ENCODE assay signal across 16 cellular contexts in the genomic region with DNA sequence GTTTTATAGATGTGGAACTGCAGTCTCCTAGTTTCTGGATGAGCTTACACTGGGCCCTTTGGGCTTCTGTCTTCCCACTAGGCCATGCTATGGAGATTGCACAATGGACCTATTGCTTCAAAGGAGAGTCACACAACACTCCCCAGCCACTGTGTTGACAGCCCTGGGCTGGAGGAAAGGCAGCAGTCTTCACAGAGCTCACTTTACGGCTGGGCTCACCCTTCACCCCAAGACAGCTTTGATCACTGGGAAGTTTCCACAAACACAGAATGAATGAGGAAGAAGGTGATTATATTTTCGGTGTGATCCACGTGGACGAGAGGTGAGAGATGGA.
DNase-seq lines count a peak whose midpoint lies in the region; FAIRE-seq and TF ChIP-seq lines count a peak whose summit lies in the region.
"Had no signal": no experiment of that assay in that cellular context is flagged by ENCODE, and none has a peak within 500 bp of the region (broad histone marks: within the 10 kb centered on the region; RNA-seq: fewer than 3 reads in every experiment).

No MANE protein-coding gene starts in this region.

- CTCF ChIA-PET in activated CD4-positive, alpha-beta memory T cell treated with anti-CD3 and anti-CD28 coated beads for 36 hours (lab: Charles Lee) = interaction anchor here (0.8 to 1.1 kb wide), 3 partner anchors 28 to 160 kb away, joined by 3 read pairs; no protein-coding TSS in a partner anchor
- CTCF ChIA-PET in activated CD4-positive, alpha-beta memory T cell treated with anti-CD3 and anti-CD28 coated beads, Interleukin-2, amount 10 ng/mL, durations not matched to agents 7 days and 5 days (lab: Charles Lee) = no interaction called here

- H3K27me3 Mint-ChIP-seq in activated CD4-positive, alpha-beta memory T cell treated with anti-CD3 and anti-CD28 coated beads for 36 hours = no peaks in the 10 kb centered on the region
- H3K27me3 Mint-ChIP-seq in activated CD4-positive, alpha-beta memory T cell treated with anti-CD3 and anti-CD28 coated beads, Interleukin-2, amount 10 ng/mL, durations not matched to agents 7 days and 5 days = no peaks in the 10 kb centered on the region

- no peaks in the 10 kb centered on the region for H3K4me1 ChIP-seq in smooth muscle cell (ENCODE audit: low read depth)
- H3K4me1 ChIP-seq: adrenal gland, HAP-1 had no signal

- TF ChIP-seq CTCF in smooth muscle cell (IDR thresholded peaks at IDR 0.05; ENCODE audit: borderline replicate concordance, insufficient read depth, poor library complexity, severe bottlenecking) = no peak

- H3K4me1 Mint-ChIP-seq in activated CD4-positive, alpha-beta memory T cell treated with anti-CD3 and anti-CD28 coated beads for 36 hours (ENCODE audit: low read depth) = peaks cover 64% of the 10 kb centered on the region
- peaks cover 20% of the 10 kb centered on the region for H3K4me1 Mint-ChIP-seq in activated CD4-positive, alpha-beta memory T cell treated with anti-CD3 and anti-CD28 coated beads, Interleukin-2, amount 10 ng/mL, durations not matched to agents 7 days and 5 days

- H3K79me2 ChIP-seq in smooth muscle cell (ENCODE audit: low read depth) = no peaks in the 10 kb centered on the region

- 44% methylated on average over 4 of the region's 4 CpGs for WGBS in smooth muscle cell (ENCODE audit: low lambda C conversion rate)

- peak overlapping the region; percentile 71 for H3K27ac Mint-ChIP-seq in activated CD4-positive, alpha-beta memory T cell treated with anti-CD3 and anti-CD28 coated beads for 36 hours
- no peak overlapping the region for H3K27ac Mint-ChIP-seq in activated CD4-positive, alpha-beta memory T cell treated with anti-CD3 and anti-CD28 coated beads, Interleukin-2, amount 10 ng/mL, durations not matched to agents 7 days and 5 days
- H3K27ac Mint-ChIP-seq: WTC11 had no signal

- FAIRE-seq in frontal cortex (lab: Jason Lieb, UNC) = no peak
- FAIRE-seq: GM12891 had no signal

- H3K4me3 Mint-ChIP-seq in activated CD4-positive, alpha-beta memory T cell treated with anti-CD3 and anti-CD28 coated beads for 36 hours = peak overlapping the region; percentile 31
- no peak overlapping the region for H3K4me3 Mint-ChIP-seq in activated CD4-positive, alpha-beta memory T cell treated with anti-CD3 and anti-CD28 coated beads, Interleukin-2, amount 10 ng/mL, durations not matched to agents 7 days and 5 days
- H3K4me3 Mint-ChIP-seq: WTC11 had no signal

- no peaks in the 10 kb centered on the region for H4K20me1 ChIP-seq in smooth muscle cell (ENCODE audit: low read depth)

- no peak overlapping the region for H2AFZ ChIP-seq in smooth muscle cell (ENCODE audit: low read depth)

- POLR2A ChIA-PET in activated CD4-positive, alpha-beta memory T cell treated with anti-CD3 and anti-CD28 coated beads for 36 hours (lab: Charles Lee) = interaction anchor here (1.4 kb wide), 1 partner anchor 9 kb away, joined by 3 read pairs; no protein-coding TSS in a partner anchor
- POLR2A ChIA-PET in activated CD4-positive, alpha-beta memory T cell treated with anti-CD3 and anti-CD28 coated beads, Interleukin-2, amount 10 ng/mL, durations not matched to agents 7 days and 5 days (lab: Charles Lee) = no interaction called here

- peaks cover 1% of the 10 kb centered on the region for H3K9me3 ChIP-seq in smooth muscle cell (replicated peaks; ENCODE audit: low read depth)
- H3K9me3 ChIP-seq: adrenal gland, HAP-1 had no signal

- H3K9ac ChIP-seq in smooth muscle cell (ENCODE audit: low read depth) = no peak overlapping the region

- H3K4me3 ChIP-seq in smooth muscle cell = no peak overlapping the region
- H3K4me3 ChIP-seq: adrenal gland, HAP-1 had no signal

- no peaks in the 10 kb centered on the region for H3K36me3 ChIP-seq in smooth muscle cell (ENCODE audit: low read depth)
- H3K36me3 ChIP-seq: adrenal gland, HAP-1 had no signal

- peak overlapping the region; percentile 33 for H3K4me2 ChIP-seq in smooth muscle cell

- peak; percentile 33 for DNase-seq in activated CD4-positive, alpha-beta memory T cell treated with anti-CD3 and anti-CD28 coated beads for 36 hours
- no peak for DNase-seq in activated CD4-positive, alpha-beta memory T cell treated with anti-CD3 and anti-CD28 coated beads, Interleukin-2, amount 10 ng/mL, durations not matched to agents 7 days and 5 days
- DNase-seq in NOMO-1 treated with DMSO at 0.1 percent for 48 hours (lab: John Stamatoyannopoulos, UW; ENCODE audit: unreplicated experiment) (peak; percentile 89), smooth muscle cell (lab: John Stamatoyannopoulos, UW; ENCODE audit: unreplicated experiment) (peak; percentile 11), frontal cortex (ENCODE audit: low spot score in 2 of 2) (no peak), NCI-H345 treated with DMSO at 0.1 percent for 48 hours (lab: John Stamatoyannopoulos, UW; ENCODE audit: unreplicated experiment) (no peak), kidney glomerular epithelial cell (lab: John Stamatoyannopoulos, UW) (no peak)
- peak; percentile 7 for DNase-seq in central memory CD4-positive, alpha-beta T cell
- DNase-seq: adrenal gland; Kasumi-1; mesendoderm; SHP77; stimulated activated CD4-positive, alpha-beta T cell treated with anti-CD3 and anti-CD28 coated beads, Interleukin-4, amount 100 ng/mL, for 4 hours had no signal

- peaks cover 5% of the 10 kb centered on the region for H3K36me3 Mint-ChIP-seq in activated CD4-positive, alpha-beta memory T cell treated with anti-CD3 and anti-CD28 coated beads for 36 hours
- no peaks in the 10 kb centered on the region for H3K36me3 Mint-ChIP-seq in activated CD4-positive, alpha-beta memory T cell treated with anti-CD3 and anti-CD28 coated beads, Interleukin-2, amount 10 ng/mL, durations not matched to agents 7 days and 5 days (ENCODE audit: low read depth)

- peak overlapping the region; percentile 39 for H3K27ac ChIP-seq in smooth muscle cell (ENCODE audit: low read depth)
- H3K27ac ChIP-seq: adrenal gland had no signal

- H3F3A ChIP-seq in smooth muscle cell (ENCODE audit: low read depth) = peaks cover 10% of the 10 kb centered on the region

- no peaks in the 10 kb centered on the region for H3K27me3 ChIP-seq in smooth muscle cell (ENCODE audit: low read depth)
- H3K27me3 ChIP-seq: adrenal gland had no signal

- intact Hi-C loops in activated CD4-positive, alpha-beta memory T cell treated with anti-CD3 and anti-CD28 coated beads for 36 hours (cut with micrococcal nuclease) = loop anchor here (2.0 to 5.0 kb wide), 2 partner anchors 40 to 54 kb away; no protein-coding TSS in a partner anchor

- peaks cover 8% of the 10 kb centered on the region for H3K9me3 Mint-ChIP-seq in activated CD4-positive, alpha-beta memory T cell treated with anti-CD3 and anti-CD28 coated beads for 36 hours
- H3K9me3 Mint-ChIP-seq in activated CD4-positive, alpha-beta memory T cell treated with anti-CD3 and anti-CD28 coated beads, Interleukin-2, amount 10 ng/mL, durations not matched to agents 7 days and 5 days = no peaks in the 10 kb centered on the region

Comparison
In these comparisons a context has a peak if more than half of its experiments do, and no peak if none do; other contexts are left out.
1. DNase-seq: peak in activated CD4-positive, alpha-beta memory T cell treated with anti-CD3 and anti-CD28 coated beads for 36 hours (single experiment), NOMO-1 treated with DMSO at 0.1 percent for 48 hours (single experiment), central memory CD4-positive, alpha-beta T cell (single experiment) and smooth muscle cell (single experiment); none in activated CD4-positive, alpha-beta memory T cell treated with anti-CD3 and anti-CD28 coated beads, Interleukin-2, amount 10 ng/mL, durations not matched to agents 7 days and 5 days (single experiment), frontal cortex (0 of 2), NCI-H345 treated with DMSO at 0.1 percent for 48 hours (single experiment) and kidney glomerular epithelial cell (single experiment).